Comparison of ENCODE assay signal across 6 cellular contexts in genomic region chr15:90924375-90924774, GRCh38. TPM values are rescaled to one million over a fixed set of nuclear protein-coding genes. Genes with fewer than 3 reads are reported as not detected.
DNase-seq lines count a peak whose midpoint lies in the region; ATAC-seq lines count a peak whose summit lies in the region.

No MANE protein-coding gene starts in this region.

- intact Hi-C loops in left ventricle myocardium superior (cut with micrococcal nuclease): no loop called here

- H3K9me3 Mint-ChIP-seq in T-helper 1 cell treated with Interleukin-12 subunit alpha and Interleukin-12 subunit beta and Interleukin-4 antibody, amounts not matched to agents 30 μg/mL and 1 μg/mL, for 36 hours: no peaks in the 10 kb centered on the region

- DNase-seq in left ventricle myocardium superior (no peak), OCI-M1 (lab: John Stamatoyannopoulos, UW) (no peak), NCI-H1048 (lab: John Stamatoyannopoulos, UW) (no peak)

- peak overlapping the region; percentile 84 for H3K27ac Mint-ChIP-seq in T-helper 1 cell treated with Interleukin-12 subunit alpha and Interleukin-12 subunit beta and Interleukin-4 antibody, amounts not matched to agents 30 μg/mL and 1 μg/mL, for 36 hours

- H3K4me3 Mint-ChIP-seq in T-helper 1 cell treated with Interleukin-12 subunit alpha and Interleukin-12 subunit beta and Interleukin-4 antibody, amounts not matched to agents 30 μg/mL and 1 μg/mL, for 36 hours: peak overlapping the region; percentile 18

- H3K36me3 Mint-ChIP-seq in T-helper 1 cell treated with Interleukin-12 subunit alpha and Interleukin-12 subunit beta and Interleukin-4 antibody, amounts not matched to agents 30 μg/mL and 1 μg/mL, for 36 hours (ENCODE audit: low read depth): peaks cover 32% of the 10 kb centered on the region

- no peaks in the 10 kb centered on the region for H3K27me3 Mint-ChIP-seq in T-helper 1 cell treated with Interleukin-12 subunit alpha and Interleukin-12 subunit beta and Interleukin-4 antibody, amounts not matched to agents 30 μg/mL and 1 μg/mL, for 36 hours (ENCODE audit: low read depth)

- peak; percentile 74 for ATAC-seq in GM18907 (IDR thresholded peaks at IDR 0.05; ENCODE audit: unreplicated experiment)
- peak; percentile 68 for ATAC-seq in GM21786 (IDR thresholded peaks at IDR 0.05; ENCODE audit: unreplicated experiment)
- ATAC-seq in left ventricle myocardium superior: no peak

- peaks cover 45% of the 10 kb centered on the region for H3K4me1 Mint-ChIP-seq in T-helper 1 cell treated with Interleukin-12 subunit alpha and Interleukin-12 subunit beta and Interleukin-4 antibody, amounts not matched to agents 30 μg/mL and 1 μg/mL, for 36 hours (ENCODE audit: low read depth)

RNA-seq across cellular contexts. Expression of gene HDDC3, which starts 8.0 kb away (rescaled TPM):
- total RNA-seq in left ventricle myocardium superior: 15.0 TPM

RNA-seq across cellular contexts. Expression of gene UNC45A, which starts 10.7 kb away (rescaled TPM):
- total RNA-seq in left ventricle myocardium superior: 24.4 TPM

RNA-seq across cellular contexts. Expression of gene MAN2A2, which starts 21.3 kb away (rescaled TPM):
- 146 TPM for total RNA-seq in left ventricle myocardium superior

RNA-seq across cellular contexts. Expression of gene RCCD1, which starts 30.3 kb away (rescaled TPM):
- total RNA-seq in left ventricle myocardium superior: 11.5 TPM

RNA-seq across cellular contexts. Expression of gene FES, which starts 40.1 kb away (rescaled TPM):
- total RNA-seq in left ventricle myocardium superior: 15.4 TPM
